In genomic region chrY:19567908-19568307, GRCh38 we compare ENCODE assay signal across 9 cellular contexts.
DNase-seq lines count a peak whose midpoint lies in the region; TF ChIP-seq lines count a peak whose summit lies in the region.
"Had no signal": no experiment of that assay in that cellular context is flagged by ENCODE, and none has a peak within 500 bp of the region (broad histone marks: within the 10 kb centered on the region; RNA-seq: fewer than 3 reads in every experiment).

No MANE protein-coding gene starts in this region.

- H3K9me3 ChIP-seq in HUES64 (ENCODE audit: insufficient read depth, low read depth, low read length), result no peaks in the 10 kb centered on the region
- H3K9me3 ChIP-seq in effector memory CD4-positive, alpha-beta T cell (ENCODE audit: control insufficient read depth, low read length), result no peaks in the 10 kb centered on the region
- H3K9me3 ChIP-seq in neuronal stem cell (replicated peaks in 1 of 2; ENCODE audit: control insufficient read depth in 2 of 2, insufficient read depth in 1 of 2, low read depth in 1 of 2, low read length in 2 of 2), result no peaks in the 10 kb centered on the region
- H3K9me3 ChIP-seq in esophagus squamous epithelium, result no peaks in the 10 kb centered on the region

- H3K4me1 ChIP-seq in HUES64 (ENCODE audit: insufficient read depth, low read length) (peaks cover 10% of the 10 kb centered on the region; the same call in 1 of the 2 replicates), neuronal stem cell (ENCODE audit: control insufficient read depth in 2 of 2, insufficient read depth in 1 of 2, low read depth in 1 of 2, low read length in 2 of 2) (no peaks in the 10 kb centered on the region), esophagus squamous epithelium (peaks cover 0 to 35% (median 0%) of the 10 kb centered on the region in 3 donors)
- no peaks in the 10 kb centered on the region for H3K4me1 ChIP-seq in effector memory CD4-positive, alpha-beta T cell (ENCODE audit: control insufficient read depth, insufficient read depth, low read length, poor library complexity, severe bottlenecking)

- H3K27me3 ChIP-seq in HUES64 (ENCODE audit: insufficient read depth, low read length), result no peaks in the 10 kb centered on the region
- H3K27me3 ChIP-seq in effector memory CD4-positive, alpha-beta T cell (replicated peaks; ENCODE audit: control insufficient read depth, insufficient read depth, low read length, poor library complexity, severe bottlenecking), result no peaks in the 10 kb centered on the region
- no peaks in the 10 kb centered on the region for H3K27me3 ChIP-seq in neuronal stem cell (ENCODE audit: control insufficient read depth in 3 of 3, insufficient read depth in 3 of 3, low read depth in 1 of 3, low read length in 3 of 3)
- no peaks in the 10 kb centered on the region for H3K27me3 ChIP-seq in esophagus squamous epithelium

- intact Hi-C loops in esophagus squamous epithelium (cut with DNase I), result no loop called here

- no peak overlapping the region for H3K18ac ChIP-seq in neuronal stem cell (ENCODE audit: low read length)

- no peak overlapping the region for H2BK5ac ChIP-seq in neuronal stem cell (ENCODE audit: low read length)

- no peak overlapping the region for H4K91ac ChIP-seq in neuronal stem cell (ENCODE audit: low read depth, low read length, poor library complexity)

- no peaks in the 10 kb centered on the region for H3K79me1 ChIP-seq in neuronal stem cell (ENCODE audit: low read depth, low read length)

- H3K36me3 ChIP-seq in HUES64 (ENCODE audit: insufficient read depth, low read length) (no peaks in the 10 kb centered on the region), neuronal stem cell (replicated peaks in 1 of 2; ENCODE audit: control insufficient read depth in 2 of 2, insufficient read depth in 2 of 2, low read length in 2 of 2) (no peaks in the 10 kb centered on the region), esophagus squamous epithelium (no peaks in the 10 kb centered on the region)
- no peaks in the 10 kb centered on the region for H3K36me3 ChIP-seq in effector memory CD4-positive, alpha-beta T cell (ENCODE audit: control insufficient read depth, insufficient read depth, low read length)

- WGBS in HUES64, result 1% methylated on average over 13 of the region's 15 CpGs
- no CpG with 5 or more reads among the region's 15 CpGs for WGBS in neuronal stem cell (ENCODE audit: extremely low coverage in 2 of 2, insufficient read length in 2 of 2, insufficient replicate concordance in 1 of 2), 2 donors
- 2% methylated on average over 15 of the region's 15 CpGs; no CpG with 5 or more reads in 1 of the 2 donors for WGBS in esophagus squamous epithelium, 2 donors

- H3K9ac ChIP-seq in HUES64 (ENCODE audit: low read depth, low read length) (peak overlapping the region; percentile 91), neuronal stem cell (ENCODE audit: low read depth, low read length, poor library complexity) (no peak overlapping the region)

- TF ChIP-seq POLR2A in esophagus squamous epithelium (IDR thresholded peaks at IDR 0.05), result no peak

- H3K14ac ChIP-seq in neuronal stem cell (ENCODE audit: low read length), result no peak overlapping the region

- no peak overlapping the region for H2BK15ac ChIP-seq in neuronal stem cell (ENCODE audit: low read length)

- peak overlapping the region; percentile 87; the same call in 1 of the 2 replicates for H3K27ac ChIP-seq in HUES64 (ENCODE audit: low read depth, low read length)
- H3K27ac ChIP-seq in effector memory CD4-positive, alpha-beta T cell (ENCODE audit: insufficient read depth, low read length, poor library complexity, severe bottlenecking), result peak overlapping the region; percentile 86
- peak overlapping the region; percentile 78 for H3K27ac ChIP-seq in neuronal stem cell (replicated peaks; ENCODE audit: low read length)
- H3K27ac ChIP-seq in esophagus squamous epithelium, result peak overlapping the region in 2 of 4 donors; percentile 84 to 93

- no peak overlapping the region for H2AFZ ChIP-seq in neuronal stem cell (ENCODE audit: low read length)

- H2BK12ac ChIP-seq in neuronal stem cell (ENCODE audit: low read length), result no peak overlapping the region

- H2BK120ac ChIP-seq in neuronal stem cell (ENCODE audit: low read depth, low read length), result no peak overlapping the region

- peak overlapping the region; percentile 57 for H3K4me2 ChIP-seq in neuronal stem cell (ENCODE audit: insufficient read depth, low read length, poor library complexity, severe bottlenecking)

- H2AK5ac ChIP-seq in neuronal stem cell (ENCODE audit: low read depth, low read length), result no peak overlapping the region

- peak; percentile 40 for DNase-seq in NCI-H1092 treated with DMSO at 0.1 percent for 48 hours (lab: John Stamatoyannopoulos, UW)
- DNase-seq in NCI-H1092 (lab: John Stamatoyannopoulos, UW), result no peak
- DNase-seq in effector memory CD4-positive, alpha-beta T cell, result no peak
- peak; percentile 21 for DNase-seq in neuronal stem cell (ENCODE audit: low spot score)
- no peak for DNase-seq in esophagus squamous epithelium (lab: John Stamatoyannopoulos, UW)
- DNase-seq in NCI-H345 treated with DMSO at 0.1 percent for 48 hours (lab: John Stamatoyannopoulos, UW; ENCODE audit: unreplicated experiment), result no peak
- DNase-seq in NCI-H2171 treated with DMSO at 0.1 percent for 48 hours (lab: John Stamatoyannopoulos, UW), result no peak
- DNase-seq: ACHN had no signal

- no peak overlapping the region for H3K23ac ChIP-seq in neuronal stem cell (ENCODE audit: low read depth, low read length, poor library complexity)

- H3K4me3 ChIP-seq in HUES64 (ENCODE audit: low read length), result peak overlapping the region; percentile 97
- H3K4me3 ChIP-seq in effector memory CD4-positive, alpha-beta T cell (ENCODE audit: insufficient read depth, low read depth, low read length, poor library complexity, severe bottlenecking), result peak overlapping the region; percentile 48
- peak overlapping the region in 1 of 2 donors; percentile 97 for H3K4me3 ChIP-seq in neuronal stem cell (ENCODE audit: low read length in 2 of 2)
- peak overlapping the region in 2 of 4 donors; percentile 59 to 73 for H3K4me3 ChIP-seq in esophagus squamous epithelium

- no peak overlapping the region for H3K4ac ChIP-seq in neuronal stem cell (ENCODE audit: low read length)

- no peak for TF ChIP-seq CTCF in esophagus squamous epithelium (IDR thresholded peaks at IDR 0.05)

- H4K8ac ChIP-seq in neuronal stem cell (ENCODE audit: low read depth, low read length), result no peak overlapping the region

Comparison
In these comparisons a context has a peak if more than half of its experiments do, and no peak if none do; other contexts are left out.
1. DNase-seq: peak in NCI-H1092 treated with DMSO at 0.1 percent for 48 hours (single experiment) and neuronal stem cell (single experiment); none in NCI-H1092 (single experiment), effector memory CD4-positive, alpha-beta T cell (0 of 3), esophagus squamous epithelium (single experiment), NCI-H345 treated with DMSO at 0.1 percent for 48 hours (single experiment) and NCI-H2171 treated with DMSO at 0.1 percent for 48 hours (single experiment).